In the genomic region with DNA sequence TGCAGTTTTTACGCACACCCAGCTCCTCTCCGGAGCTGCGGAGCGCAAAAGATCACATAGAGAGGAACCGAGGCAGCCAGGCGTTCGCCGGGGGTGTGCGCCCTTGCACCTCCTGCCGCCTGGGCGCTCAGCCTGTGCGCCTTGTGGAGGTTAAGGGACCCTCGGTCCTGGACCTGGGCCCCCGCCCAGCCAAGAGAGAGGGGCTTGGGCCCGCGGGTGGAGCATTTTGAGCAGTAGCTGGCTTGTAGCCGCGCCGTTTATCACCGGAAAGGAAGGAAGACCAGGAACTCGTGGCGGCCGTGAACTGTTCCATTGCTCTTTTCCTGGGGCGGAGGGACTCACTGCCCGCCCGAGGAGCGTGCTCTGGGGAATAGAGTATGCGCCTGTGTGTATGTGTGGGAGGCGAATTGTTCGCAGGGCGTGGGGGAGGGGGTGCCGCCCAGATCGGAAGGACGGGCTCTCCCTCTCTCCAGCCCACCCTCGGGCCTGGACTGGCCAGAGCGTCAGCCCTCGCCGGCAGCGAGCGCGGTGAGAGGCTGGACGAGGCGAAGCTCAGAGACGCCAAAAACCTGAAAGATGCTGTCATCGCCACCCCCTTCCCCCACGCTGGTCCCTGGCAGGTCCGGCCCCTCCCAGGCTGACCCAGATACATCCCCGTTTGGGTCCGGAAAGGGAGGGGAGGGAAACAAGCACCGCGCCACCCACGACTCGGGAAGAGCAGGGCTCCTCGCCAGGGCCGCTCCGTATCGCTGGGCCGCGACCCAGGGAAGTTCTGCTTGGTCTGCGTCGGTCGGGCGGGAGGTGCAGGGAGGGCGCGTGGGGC, we compare ENCODE assay signal across 8 cellular contexts. TPM values are rescaled to one million over a fixed set of nuclear protein-coding genes. Genes with fewer than 3 reads are reported as not detected.
DNase-seq lines count a peak whose midpoint lies in the region; ATAC-seq, FAIRE-seq and TF ChIP-seq lines count a peak whose summit lies in the region.

No MANE protein-coding gene starts in this region.

- H3K36me3 Mint-ChIP-seq in stimulated activated naive B cell treated with anti-CD40 and anti-IgM and Interleukin-4, amounts not matched to agents 10 μg/mL and 1 μg/mL and 100 μg/mL, for 72 hours = peaks cover 0 to 5% of the 10 kb centered on the region in 2 donors

- no peaks in the 10 kb centered on the region for H3K9me3 ChIP-seq in RWPE2 (ENCODE audit: severe bottlenecking)
- no peaks in the 10 kb centered on the region for H3K9me3 ChIP-seq in ovary

- H3K4me3 ChIP-seq in RWPE2 (ENCODE audit: severe bottlenecking) (peak overlapping the region; percentile 15), ovary (peak overlapping the region; percentile 35)

- TF ChIP-seq CTCF in RWPE2 (IDR thresholded peaks at IDR 0.05; ENCODE audit: poor library complexity, severe bottlenecking) (no peak), ovary (IDR thresholded peaks at IDR 0.05) (no peak)

- peaks cover 60 to 74% of the 10 kb centered on the region in 2 donors for H3K27me3 Mint-ChIP-seq in stimulated activated naive B cell treated with anti-CD40 and anti-IgM and Interleukin-4, amounts not matched to agents 10 μg/mL and 1 μg/mL and 100 μg/mL, for 72 hours

- WGBS in ovary, 3 donors = 0 to 1% (median 0%) methylated on average over 59 to 65 of the region's 65 CpGs

- peak; percentile 59 for ATAC-seq in RWPE2 (ENCODE audit: low read depth)
- no peak for ATAC-seq in GM21367 (IDR thresholded peaks at IDR 0.05; ENCODE audit: unreplicated experiment)
- no peak for ATAC-seq in stimulated activated naive B cell treated with anti-CD40 and anti-IgM and Interleukin-4, amounts not matched to agents 10 μg/mL and 1 μg/mL and 100 μg/mL, for 72 hours (replicated peaks)

- TF ChIP-seq EP300 in ovary (IDR thresholded peaks at IDR 0.05) = no peak

- H3K27ac ChIP-seq in RWPE2 (ENCODE audit: poor library complexity, severe bottlenecking) (no peak overlapping the region), ovary (no peak overlapping the region)

- H3K4me3 Mint-ChIP-seq in stimulated activated naive B cell treated with anti-CD40 and anti-IgM and Interleukin-4, amounts not matched to agents 10 μg/mL and 1 μg/mL and 100 μg/mL, for 72 hours = peak overlapping the region in 1 of 2 donors; percentile 54

- intact Hi-C loops in ovary (cut with DNase I) = no loop called here

- H3K4me1 ChIP-seq in RWPE2 (ENCODE audit: insufficient read depth, poor library complexity, severe bottlenecking) (no peaks in the 10 kb centered on the region), ovary (ENCODE audit: insufficient read depth) (peaks cover 6% of the 10 kb centered on the region)

- TF ChIP-seq POLR2A in ovary (IDR thresholded peaks at IDR 0.05) = no peak

- peaks cover 11 to 15% of the 10 kb centered on the region in 2 donors for H3K4me1 Mint-ChIP-seq in stimulated activated naive B cell treated with anti-CD40 and anti-IgM and Interleukin-4, amounts not matched to agents 10 μg/mL and 1 μg/mL and 100 μg/mL, for 72 hours

- H3K27me3 ChIP-seq in RWPE2 (ENCODE audit: insufficient read depth, poor library complexity, severe bottlenecking) (peaks cover 68% of the 10 kb centered on the region), ovary (no peaks in the 10 kb centered on the region)

- DNase-seq in DMS79 treated with DMSO at 0.1 percent for 48 hours (lab: John Stamatoyannopoulos, UW) (peak; percentile 77), RWPE2 (ENCODE audit: low spot score) (no peak), foreskin melanocyte (peak; percentile 23), ovary (peak in 3 of 5 donors; percentile 28 to 48 (median 36)), activated gamma-delta T cell treated with Interleukin-2 at 50 U/mL for 16 hours (no peak), RCC 7860 (ENCODE audit: low spot score) (no peak)
- DNase-seq in stimulated activated naive B cell treated with anti-CD40 and anti-IgM and Interleukin-4, amounts not matched to agents 10 μg/mL and 1 μg/mL and 100 μg/mL, for 72 hours = no peak

- FAIRE-seq in RCC 7860 (lab: Jason Lieb, UNC) = no peak

- no peak overlapping the region for H3K27ac Mint-ChIP-seq in stimulated activated naive B cell treated with anti-CD40 and anti-IgM and Interleukin-4, amounts not matched to agents 10 μg/mL and 1 μg/mL and 100 μg/mL, for 72 hours

- H3K9me3 Mint-ChIP-seq in stimulated activated naive B cell treated with anti-CD40 and anti-IgM and Interleukin-4, amounts not matched to agents 10 μg/mL and 1 μg/mL and 100 μg/mL, for 72 hours = peaks cover 0 to 2% of the 10 kb centered on the region in 2 donors

- H3K36me3 ChIP-seq in RWPE2 (ENCODE audit: low read depth) = no peaks in the 10 kb centered on the region
- no peaks in the 10 kb centered on the region for H3K36me3 ChIP-seq in ovary

RNA-seq across cellular contexts. Expression of gene WNT2, which starts 1.2 kb away (rescaled TPM):
- total RNA-seq in ovary = 1 to 10 TPM in 1 of 7 donors, under 1 TPM in 4, not detected in 2; 0.17 to 2.1 (median 0.31) TPM
- 1 to 10 TPM in 1 of 2 donors, under 1 TPM in 1; 0.50 to 1.2 TPM for polyA plus RNA-seq in ovary

Comparison
In these comparisons a context has a peak if more than half of its experiments do, and no peak if none do; other contexts are left out.
1. DNase-seq: peak in DMS79 treated with DMSO at 0.1 percent for 48 hours (single experiment), foreskin melanocyte (single experiment) and ovary (3 of 5); none in RWPE2 (single experiment), stimulated activated naive B cell treated with anti-CD40 and anti-IgM and Interleukin-4, amounts not matched to agents 10 μg/mL and 1 μg/mL and 100 μg/mL, for 72 hours (single experiment), activated gamma-delta T cell treated with Interleukin-2 at 50 U/mL for 16 hours (single experiment) and RCC 7860 (single experiment).